Comparison of ENCODE assay signal across 22 cellular contexts in the genomic region with DNA sequence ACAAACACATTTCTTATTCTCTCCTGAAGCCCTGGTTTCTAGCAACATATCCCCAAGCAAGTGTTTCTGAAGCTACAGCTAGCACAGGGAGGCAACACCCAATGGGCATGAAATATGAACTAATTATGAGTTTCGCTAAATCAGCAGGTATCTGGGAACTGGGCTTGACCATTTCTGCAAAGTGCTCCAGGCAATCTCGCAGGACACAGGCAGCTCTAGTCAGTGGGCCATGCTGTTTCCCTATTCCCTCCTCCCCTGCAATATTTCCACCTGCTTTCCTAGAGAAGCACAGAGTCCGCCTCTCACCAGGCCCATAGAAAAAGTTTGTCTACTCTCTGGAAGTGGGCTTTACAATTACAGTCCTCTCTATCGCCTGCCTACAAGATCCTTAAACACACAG.
DNase-seq lines count a peak whose midpoint lies in the region; TF ChIP-seq lines count a peak whose summit lies in the region.
"Had no signal": no experiment of that assay in that cellular context is flagged by ENCODE, and none has a peak within 500 bp of the region (broad histone marks: within the 10 kb centered on the region; RNA-seq: fewer than 3 reads in every experiment).

No MANE protein-coding gene starts in this region.

- no peaks in the 10 kb centered on the region for H3K36me3 ChIP-seq in hepatocyte (replicated peaks; ENCODE audit: insufficient read depth, low read depth)
- H3K36me3 ChIP-seq: SJSA1 had no signal

- TF ChIP-seq CTCF in hepatocyte (IDR thresholded peaks at IDR 0.05; ENCODE audit: poor library complexity) (no peak), type B pancreatic cell (conservative IDR thresholded peaks at IDR 0.05) (no peak)

- no peak overlapping the region for H3K4me2 ChIP-seq in hepatocyte

- no peak overlapping the region for H3K27ac ChIP-seq in hepatocyte
- H3K27ac ChIP-seq: SJSA1 had no signal

- H3K4me1 ChIP-seq in hepatocyte (ENCODE audit: insufficient read depth) = peaks cover 9% of the 10 kb centered on the region
- H3K4me1 ChIP-seq: SJSA1 had no signal

- WGBS in hepatocyte (ENCODE audit: low lambda C conversion rate, missing lambda C conversion rate) = 74% methylated on average over 4 of the region's 4 CpGs

- H3K9me3 ChIP-seq in hepatocyte (ENCODE audit: low read depth) = no peaks in the 10 kb centered on the region
- H3K9me3 ChIP-seq: SJSA1 had no signal

- peaks cover 24% of the 10 kb centered on the region for H3K4me1 Mint-ChIP-seq in type B pancreatic cell (ENCODE audit: unreplicated experiment)

- no peaks in the 10 kb centered on the region for H4K20me1 ChIP-seq in hepatocyte (ENCODE audit: insufficient read depth, poor library complexity, severe bottlenecking)

- H3K9me2 ChIP-seq in hepatocyte (replicated peaks; ENCODE audit: insufficient read depth) = no peaks in the 10 kb centered on the region

- H3K9me3 Mint-ChIP-seq in type B pancreatic cell = peaks cover 5% of the 10 kb centered on the region
- H3K9me3 Mint-ChIP-seq: CD8-positive, alpha-beta T cell had no signal

- H3K79me2 ChIP-seq in hepatocyte = no peaks in the 10 kb centered on the region

- H3K27ac Mint-ChIP-seq in type B pancreatic cell = peak overlapping the region; percentile 20
- H3K27ac Mint-ChIP-seq: CD8-positive, alpha-beta T cell had no signal

- no peak overlapping the region for H2AFZ ChIP-seq in hepatocyte

- peaks cover 4% of the 10 kb centered on the region for H3K36me3 Mint-ChIP-seq in type B pancreatic cell
- H3K36me3 Mint-ChIP-seq: CD8-positive, alpha-beta T cell had no signal

- H3K27me3 Mint-ChIP-seq in type B pancreatic cell = peaks cover 4% of the 10 kb centered on the region

- DNase-seq in NCI-H2107 treated with DMSO at 0.1 percent for 48 hours (lab: John Stamatoyannopoulos, UW; ENCODE audit: unreplicated experiment) (peak; percentile 21), NCI-H2107 (lab: John Stamatoyannopoulos, UW) (no peak), NCI-H69 (lab: John Stamatoyannopoulos, UW) (peak; percentile 95), hepatocyte (ENCODE audit: low spot score) (peak; percentile 11), type B pancreatic cell (ENCODE audit: extremely low spot score, unreplicated experiment) (no peak), AG08395 (ENCODE audit: low spot score) (no peak), cerebellar nuclear complex (lab: John Stamatoyannopoulos, UW) (no peak), middle frontal gyrus (ENCODE audit: extremely low spot score, low spot score) (no peak)
- DNase-seq: 8988T; AML-193; C1 segment of cervical spinal cord; CD8-positive, alpha-beta T cell; GOT3; KG1; NCI-H1092 treated with DMSO at 0.1 percent for 48 hours; NCI-H1694 treated with DMSO at 0.1 percent for 48 hours; NCI-H2081 treated with DMSO at 0.1 percent for 48 hours; NCI-H2227 treated with DMSO at 0.1 percent for 48 hours; NCI-H524; NCI-H82; OCI-M1 had no signal

- no peak overlapping the region for H3K4me3 ChIP-seq in hepatocyte
- H3K4me3 ChIP-seq: SJSA1 had no signal

- peak overlapping the region; percentile 10 for H3K4me3 Mint-ChIP-seq in type B pancreatic cell
- H3K4me3 Mint-ChIP-seq: CD8-positive, alpha-beta T cell had no signal

- no peaks in the 10 kb centered on the region for H3K27me3 ChIP-seq in hepatocyte
- H3K27me3 ChIP-seq: SJSA1 had no signal

Comparison
In these comparisons a context has a peak if more than half of its experiments do, and no peak if none do; other contexts are left out.
1. DNase-seq: peak in NCI-H2107 treated with DMSO at 0.1 percent for 48 hours (single experiment), NCI-H69 (single experiment) and hepatocyte (single experiment); none in NCI-H2107 (single experiment), type B pancreatic cell (single experiment), AG08395 (single experiment), cerebellar nuclear complex (0 of 2) and middle frontal gyrus (single experiment).